ENCODE assay signal across 19 cellular contexts in the genomic region with DNA sequence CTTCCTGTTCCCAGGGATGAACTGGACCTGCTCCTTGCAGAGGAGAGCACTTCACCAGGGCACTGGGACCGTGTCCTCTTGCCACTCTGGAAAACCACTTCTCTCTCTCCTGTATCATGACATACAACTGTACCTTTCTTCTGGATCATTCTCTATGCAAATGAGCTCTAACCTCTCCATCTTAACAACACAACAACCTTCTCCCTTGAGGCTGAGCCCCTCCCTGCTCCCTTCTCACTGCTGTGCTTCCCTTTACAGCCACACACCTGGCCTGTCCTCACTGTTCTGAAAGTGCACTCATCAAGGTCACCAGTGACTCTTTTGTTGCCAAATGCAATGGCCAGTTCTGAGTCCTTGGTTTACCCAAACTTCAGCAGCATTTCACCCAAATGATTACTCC. TPM values are rescaled to one million over a fixed set of nuclear protein-coding genes. Genes with fewer than 3 reads are reported as not detected.
DNase-seq lines count a peak whose midpoint lies in the region; TF ChIP-seq lines count a peak whose summit lies in the region.
"Had no signal": no experiment of that assay in that cellular context is flagged by ENCODE, and none has a peak within 500 bp of the region (broad histone marks: within the 10 kb centered on the region; RNA-seq: fewer than 3 reads in every experiment).

No MANE protein-coding gene starts in this region.

- H3K27ac ChIP-seq in BLaER1 treated with 17β-estradiol and CSF1 and Interleukin-3, amounts not matched to agents 10 nM and 100 nM = peak overlapping the region; percentile 21 to 99 (median 95); a peak in 21 of 22 replicates

- peak overlapping the region in 1 of 10 experiments; percentile 30; a peak in 1 of 20 replicates for H3K4me3 ChIP-seq in BLaER1 treated with 17β-estradiol and CSF1 and Interleukin-3, amounts not matched to agents 10 nM and 100 nM
- H3K4me3 ChIP-seq: GM23338 had no signal

- peaks cover under 1 to 7% (median 4%) of the 10 kb centered on the region in 3 donors for H3K36me3 Mint-ChIP-seq in immature natural killer cell

- peak overlapping the region; percentile 65 to 86 (median 78) for H3K27ac Mint-ChIP-seq in immature natural killer cell
- H3K27ac Mint-ChIP-seq: activated naive CD8-positive, alpha-beta T cell treated with anti-CD3 and anti-CD28 coated beads for 36 hours; activated T-cell treated with anti-CD3 and anti-CD28 coated beads, Interleukin-2, amount 50 U/mL, for 72 hours; endodermal cell; GM23338 had no signal

- peaks cover 0 to 4% (median 0%) of the 10 kb centered on the region in 3 donors for H3K27me3 Mint-ChIP-seq in immature natural killer cell (ENCODE audit: low read depth in 3 of 3)
- H3K27me3 Mint-ChIP-seq: activated naive CD8-positive, alpha-beta T cell treated with anti-CD3 and anti-CD28 coated beads for 36 hours had no signal

- no peaks in the 10 kb centered on the region for H3K27me3 ChIP-seq in BLaER1 treated with 17β-estradiol and CSF1 and Interleukin-3, amounts not matched to agents 10 nM and 100 nM

- peak; percentile 23 for TF ChIP-seq POLR2A in GM19193 (IDR thresholded peaks at IDR 0.05; ENCODE audit: extremely low read depth, insufficient read depth, insufficient read length)

- peak overlapping the region in 10 of 11 experiments; percentile 8 to 84 (median 80); a peak in 18 of 22 replicates for H3K9ac ChIP-seq in BLaER1 treated with 17β-estradiol and CSF1 and Interleukin-3, amounts not matched to agents 10 nM and 100 nM

- DNase-seq in NAMALWA (ENCODE audit: low spot score) (peak; percentile 21), immature natural killer cell (no peak), NCI-H1092 treated with DMSO at 0.1 percent for 48 hours (lab: John Stamatoyannopoulos, UW) (no peak), HCEC 1CT (no peak), GDM1 (lab: John Stamatoyannopoulos, UW) (no peak)
- no peak for DNase-seq in effector CD8-positive, alpha-beta T cell (lab: John Stamatoyannopoulos, UW)
- DNase-seq: activated CD4-positive, CD25-positive, alpha-beta regulatory T cell treated with anti-CD3 and anti-CD28 coated beads, Interleukin-2, amount 50 U/mL, for 72 hours; activated naive CD8-positive, alpha-beta T cell treated with anti-CD3 and anti-CD28 coated beads for 36 hours; activated T-cell treated with anti-CD3 and anti-CD28 coated beads, Interleukin-2, amount 50 U/mL, for 72 hours; DMS 273 treated with DMSO at 0.1 percent for 48 hours; endodermal cell; KBM-7; MV-4-11; NCI-H2029; stimulated activated CD4-positive, alpha-beta T cell treated with anti-CD3 and anti-CD28 coated beads, Interleukin-1b, Interleukin-23, amount 100 ng/mL, for 48 hours; stimulated activated naive CD4-positive, alpha-beta T cell treated with Interleukin-2 at 50 U/mL for 16 hours had no signal

- H3K9me3 ChIP-seq in BLaER1 treated with 17β-estradiol and CSF1 and Interleukin-3, amounts not matched to agents 10 nM and 100 nM (replicated peaks in 1 of 11) = peaks cover 39 to 58% (median 52%) of the 10 kb centered on the region in 11 experiments

- H3K4me1 ChIP-seq in BLaER1 treated with 17β-estradiol and CSF1 and Interleukin-3, amounts not matched to agents 10 nM and 100 nM = peaks cover 57 to 74% (median 72%) of the 10 kb centered on the region in 10 experiments

- H4K20me1 ChIP-seq in BLaER1 treated with 17β-estradiol and CSF1 and Interleukin-3, amounts not matched to agents 10 nM and 100 nM = no peaks in the 10 kb centered on the region

- no peaks in the 10 kb centered on the region for H3K4me1 Mint-ChIP-seq in immature natural killer cell

- H3K4me2 ChIP-seq in BLaER1 treated with 17β-estradiol and CSF1 and Interleukin-3, amounts not matched to agents 10 nM and 100 nM = peak overlapping the region; percentile 65 to 89 (median 79)
- H3K4me2 ChIP-seq: GM23338 had no signal

- H3K9me3 Mint-ChIP-seq in immature natural killer cell = peaks cover 0 to 10% (median 4%) of the 10 kb centered on the region in 6 donors

- 0 out of 22 replicates have a peak, but pooled peaks cover 0 to 5% (median 0%) of the 10 kb centered on the region in 11 experiments for H3K36me3 ChIP-seq in BLaER1 treated with 17β-estradiol and CSF1 and Interleukin-3, amounts not matched to agents 10 nM and 100 nM

- peak overlapping the region in 4 of 5 donors; percentile 18 to 68 (median 42) for H3K4me3 Mint-ChIP-seq in immature natural killer cell
- H3K4me3 Mint-ChIP-seq: activated naive CD8-positive, alpha-beta T cell treated with anti-CD3 and anti-CD28 coated beads for 36 hours; activated T-cell treated with anti-CD3 and anti-CD28 coated beads, Interleukin-2, amount 50 U/mL, for 72 hours; endodermal cell; GM23338 had no signal

RNA-seq across cellular contexts. Expression of a gene that starts 54.5 kb away (rescaled TPM):
- polyA plus RNA-seq in immature natural killer cell = 100 to 1,000 TPM; 194 to 275 (median 239) TPM

RNA-seq across cellular contexts. Expression of a gene that starts 54.5 kb away (rescaled TPM):
- 1 to 10 TPM in 2 of 3 donors, under 1 TPM in 1; 0.81 to 2.8 (median 1.9) TPM for polyA plus RNA-seq in immature natural killer cell
